13 cellular contexts compared by ENCODE assay signal in the genomic region with DNA sequence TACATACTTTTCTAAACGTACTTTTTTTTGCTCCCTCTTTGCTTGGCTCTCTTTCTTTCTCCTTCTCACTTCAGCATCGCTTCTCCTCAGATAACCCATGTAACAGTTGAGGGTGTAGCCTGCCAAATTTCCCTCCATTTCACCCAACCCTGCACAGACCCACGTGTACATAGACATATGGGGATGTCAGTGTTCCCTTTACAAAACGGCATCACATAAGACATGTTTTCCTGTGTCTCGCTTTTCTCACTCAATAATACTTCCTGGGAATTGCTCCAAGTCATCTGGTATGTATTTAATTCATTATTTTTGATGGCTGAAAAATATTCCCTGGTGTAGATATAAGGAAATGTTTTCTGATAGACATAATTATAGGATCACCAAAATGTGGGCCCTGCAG.
"Had no signal": no experiment of that assay in that cellular context is flagged by ENCODE, and none has a peak within 500 bp of the region (broad histone marks: within the 10 kb centered on the region; RNA-seq: fewer than 3 reads in every experiment).

No MANE protein-coding gene starts in this region.

- ATAC-seq: activated CD4-positive, CD25-positive, alpha-beta regulatory T cell treated with anti-CD3 and anti-CD28 coated beads, Interleukin-2, amount 50 U/mL, for 24 hours; effector memory CD8-positive, alpha-beta T cell; stimulated activated memory B cell treated with anti-CD40 and anti-IgM and Interleukin-4, amounts not matched to agents 10 μg/mL and 1 μg/mL and 100 μg/mL, for 72 hours had no signal

- DNase-seq: activated CD4-positive, alpha-beta T cell treated with anti-CD3 and anti-CD28 coated beads, Interleukin-2, amount 50 U/mL, for 1 hour; activated CD8-positive, alpha-beta memory T cell treated with anti-CD3 and anti-CD28 coated beads for 24 hours; activated CD8-positive, alpha-beta memory T cell treated with anti-CD3 and anti-CD28 coated beads, Interleukin-2, amount 50 U/mL, for 48 hours; activated effector memory CD4-positive, alpha-beta T cell treated with Interleukin-2 at 50 U/mL for 16 hours; activated T-cell treated with anti-CD3 and anti-CD28 coated beads, Interleukin-2, amount 50 U/mL, for 48 hours; adrenal gland; effector memory CD8-positive, alpha-beta T cell; kidney; sigmoid colon; stimulated activated CD4-positive, alpha-beta T cell treated with anti-CD3 and anti-CD28 coated beads, Interleukin-4, amount 100 ng/mL, for 24 hours; upper lobe of left lung had no signal
